Comparison of ENCODE assay signal across 8 cellular contexts in the genomic region with DNA sequence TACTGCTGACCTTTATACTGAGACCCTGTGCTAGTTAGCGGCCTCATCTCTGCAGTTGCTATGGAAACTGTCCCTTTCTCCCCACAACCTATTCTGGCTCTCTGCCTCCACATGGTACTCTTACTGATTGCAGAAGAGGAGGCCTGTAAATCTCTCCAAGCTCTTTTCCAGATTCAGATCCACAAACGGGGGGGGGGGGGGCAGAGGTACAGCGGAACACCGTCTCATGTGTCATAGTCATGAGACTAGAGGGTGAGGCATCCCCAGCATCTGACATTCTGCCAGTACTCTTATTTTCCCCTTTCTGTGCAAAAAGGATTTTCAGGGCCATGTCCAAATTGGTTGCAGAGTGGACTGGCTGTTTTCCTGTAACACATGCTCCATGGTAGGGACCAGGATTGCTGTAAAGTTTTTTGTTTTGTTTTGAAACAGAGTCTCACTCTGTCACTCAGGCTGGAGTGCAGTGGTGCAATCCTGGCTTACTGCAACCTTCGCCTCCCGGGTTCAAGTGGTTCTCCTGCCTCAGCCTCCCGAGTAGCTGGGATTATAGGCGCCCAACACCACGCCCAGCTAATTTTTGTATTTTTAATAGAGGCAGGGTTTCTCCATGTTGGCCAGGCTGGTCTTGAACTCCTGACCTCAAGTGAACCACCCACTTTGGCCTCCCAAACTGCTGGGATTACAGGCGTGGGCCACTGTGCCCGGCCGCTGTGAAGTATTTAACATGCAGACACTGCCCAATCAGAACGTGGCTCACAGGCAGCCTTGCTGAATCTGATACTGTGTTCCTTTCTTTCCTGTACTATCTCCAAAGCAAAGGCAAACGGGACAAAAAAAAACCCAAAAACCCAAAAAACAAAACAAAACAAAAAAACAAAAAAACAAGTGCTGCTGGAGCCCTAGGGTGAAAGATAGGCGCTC. TPM values are rescaled to one million over a fixed set of nuclear protein-coding genes. Genes with fewer than 3 reads are reported as not detected.
A peak's percentile ranks its signal among the peaks of the same experiment; 100 is the strongest.
DNase-seq lines count a peak whose midpoint lies in the region; ATAC-seq and TF ChIP-seq lines count a peak whose summit lies in the region.

No MANE protein-coding gene starts in this region.

- H3K4me1 ChIP-seq in CD8-positive, alpha-beta memory T cell (ENCODE audit: insufficient read depth, low read length): peaks cover 20% of the 10 kb centered on the region

- no peak for ATAC-seq in GM19324 (IDR thresholded peaks at IDR 0.05; ENCODE audit: low FRiP score, unreplicated experiment)

- H3K4me3 Mint-ChIP-seq in CD8-positive, alpha-beta memory T cell: peak overlapping the region; percentile 82 to 98 (median 94)
- H3K4me3 Mint-ChIP-seq in nephron: peak overlapping the region; percentile 89 to 94 (median 89)
- no peak overlapping the region for H3K4me3 Mint-ChIP-seq in Calu3 (ENCODE audit: low read depth, unreplicated experiment)

- intact Hi-C loops in Calu3 (cut with micrococcal nuclease; ENCODE audit: unreplicated experiment): no loop called here

- DNase-seq in CD8-positive, alpha-beta memory T cell: no peak
- DNase-seq in NCI-H1092 treated with DMSO at 0.1 percent for 48 hours (lab: John Stamatoyannopoulos, UW) (peak; percentile 62), cerebellar cortex (ENCODE audit: low spot score) (peak; percentile 58), Calu3 (no peak), COLO829 (ENCODE audit: low spot score) (no peak), SHP77 (lab: John Stamatoyannopoulos, UW) (no peak)

- peaks cover 21 to 38% (median 37%) of the 10 kb centered on the region in 3 donors for H3K4me1 Mint-ChIP-seq in CD8-positive, alpha-beta memory T cell
- peaks cover 72% of the 10 kb centered on the region for H3K4me1 Mint-ChIP-seq in nephron
- peaks cover 10% of the 10 kb centered on the region for H3K4me1 Mint-ChIP-seq in Calu3 (ENCODE audit: low read depth, unreplicated experiment)

- TF ChIP-seq CTCF in nephron (IDR thresholded peaks at IDR 0.05; ENCODE audit: unreplicated experiment in 3 of 3): no peak
- no peak for TF ChIP-seq CTCF in Calu3 (IDR thresholded peaks at IDR 0.05; ENCODE audit: unreplicated experiment)

- CTCF ChIA-PET in CD8-positive, alpha-beta memory T cell (lab: Charles Lee): interaction anchor here (1.0 to 2.5 kb wide), 2 partner anchors 16 to 35 kb away, joined by 3 to 20 read pairs; partner anchors contain the start of gene TP53BP1
- CTCF ChIA-PET in Calu3 (lab: Charles Lee): no interaction called here

- no peaks in the 10 kb centered on the region for H3K9me3 ChIP-seq in CD8-positive, alpha-beta memory T cell (ENCODE audit: low read length)

- peak overlapping the region in 6 of 8 donors; percentile 74 to 100 (median 98) for H3K27ac Mint-ChIP-seq in CD8-positive, alpha-beta memory T cell
- H3K27ac Mint-ChIP-seq in nephron (peak overlapping the region; percentile 98 to 99 (median 98)), Calu3 (ENCODE audit: unreplicated experiment) (no peak overlapping the region)

- POLR2A ChIA-PET in CD8-positive, alpha-beta memory T cell (lab: Charles Lee): interaction anchor here (2.5 kb wide), 1 partner anchor 16 kb away, joined by 27 read pairs; the partner anchor contains the start of gene TP53BP1

- peak overlapping the region; percentile 80 for H3K27ac ChIP-seq in CD8-positive, alpha-beta memory T cell (ENCODE audit: low read depth, low read length)

- peaks cover 0 to 5% (median 0%) of the 10 kb centered on the region in 3 donors for H3K36me3 Mint-ChIP-seq in CD8-positive, alpha-beta memory T cell
- H3K36me3 Mint-ChIP-seq in nephron (ENCODE audit: low read depth) (no peaks in the 10 kb centered on the region), Calu3 (ENCODE audit: insufficient read depth, unreplicated experiment) (peaks cover 16% of the 10 kb centered on the region)

- peaks cover 0 to 2% of the 10 kb centered on the region in 2 donors for H3K27me3 Mint-ChIP-seq in CD8-positive, alpha-beta memory T cell
- peaks cover 3% of the 10 kb centered on the region for H3K27me3 Mint-ChIP-seq in nephron (ENCODE audit: low read depth)
- H3K27me3 Mint-ChIP-seq in Calu3 (ENCODE audit: unreplicated experiment): peaks cover 20% of the 10 kb centered on the region

- H3K27me3 ChIP-seq in CD8-positive, alpha-beta memory T cell (ENCODE audit: insufficient read depth, low read length, poor library complexity, severe bottlenecking): no peaks in the 10 kb centered on the region

- BruUV-seq in Calu3 (replicated peaks; lab: Mats Ljungman, UMichigan): no TSS peak

- H3K36me3 ChIP-seq in CD8-positive, alpha-beta memory T cell (ENCODE audit: insufficient read depth, low read length): no peaks in the 10 kb centered on the region

- H3K9me3 Mint-ChIP-seq in CD8-positive, alpha-beta memory T cell: no peaks in the 10 kb centered on the region
- H3K9me3 Mint-ChIP-seq in nephron: no peaks in the 10 kb centered on the region
- H3K9me3 Mint-ChIP-seq in Calu3 (ENCODE audit: low read depth, unreplicated experiment): no peaks in the 10 kb centered on the region

- no peak overlapping the region for H3K4me3 ChIP-seq in CD8-positive, alpha-beta memory T cell (ENCODE audit: low read length)

RNA-seq across cellular contexts. Expression of gene MAP1A, which starts 8.1 kb away (rescaled TPM):
- under 1 TPM; 0.75 to 0.92 TPM for total RNA-seq in CD8-positive, alpha-beta memory T cell
- polyA plus RNA-seq in CD8-positive, alpha-beta memory T cell: 0.09 TPM
- 0.05 and 0.27 TPM in 2 replicates for total RNA-seq in Calu3 (2022)

RNA-seq across cellular contexts. Expression of gene TP53BP1, which starts 16.3 kb away (rescaled TPM):
- total RNA-seq in CD8-positive, alpha-beta memory T cell: 10 to 100 TPM; 28.7 to 29.1 TPM
- 8.2 TPM for polyA plus RNA-seq in CD8-positive, alpha-beta memory T cell
- 36.2 and 39.9 TPM in 2 replicates for total RNA-seq in Calu3 (2022)

Comparison
In these comparisons a context has a peak if more than half of its experiments do, and no peak if none do; other contexts are left out.
1. DNase-seq: peak in NCI-H1092 treated with DMSO at 0.1 percent for 48 hours (single experiment) and cerebellar cortex (single experiment); none in CD8-positive, alpha-beta memory T cell (0 of 5), Calu3 (single experiment), COLO829 (single experiment) and SHP77 (0 of 2).